In the genomic region with DNA sequence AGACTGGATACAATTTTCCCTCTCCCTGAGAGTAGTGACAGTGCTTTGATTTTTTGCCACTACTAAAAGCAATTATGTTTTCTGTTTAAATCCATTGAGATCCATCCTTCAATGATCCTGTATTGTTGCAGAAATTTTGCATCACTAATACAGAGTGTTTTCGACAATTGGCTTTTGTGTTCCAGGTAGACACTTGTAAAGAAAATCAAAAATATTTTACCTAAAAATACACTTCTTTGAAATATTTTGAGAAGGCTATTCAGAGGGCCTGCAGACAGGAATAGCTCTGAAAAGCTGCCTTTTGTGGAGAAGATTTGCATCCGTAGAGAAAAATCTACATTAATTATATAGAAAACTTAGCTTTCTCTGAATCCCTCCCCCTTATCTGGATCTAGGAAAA, we compare ENCODE assay signal across 2 cellular contexts.
TF ChIP-seq lines count a peak whose summit lies in the region.

No MANE protein-coding gene starts in this region.

TF ChIP-seq in GM23338, 12 proteins besides CTCF, POLR2A, EP300 and RAD21:
- TF ChIP-seq ZNF462 (CRISPR knock-in tag; IDR thresholded peaks at IDR 0.05) (no peak), ZNF331 (CRISPR knock-in tag; IDR thresholded peaks at IDR 0.05; ENCODE audit: low read depth) (no peak), JUNB (IDR thresholded peaks at IDR 0.05; ENCODE audit: unreplicated experiment) (no peak)
- TF ChIP-seq, protein P1, sequence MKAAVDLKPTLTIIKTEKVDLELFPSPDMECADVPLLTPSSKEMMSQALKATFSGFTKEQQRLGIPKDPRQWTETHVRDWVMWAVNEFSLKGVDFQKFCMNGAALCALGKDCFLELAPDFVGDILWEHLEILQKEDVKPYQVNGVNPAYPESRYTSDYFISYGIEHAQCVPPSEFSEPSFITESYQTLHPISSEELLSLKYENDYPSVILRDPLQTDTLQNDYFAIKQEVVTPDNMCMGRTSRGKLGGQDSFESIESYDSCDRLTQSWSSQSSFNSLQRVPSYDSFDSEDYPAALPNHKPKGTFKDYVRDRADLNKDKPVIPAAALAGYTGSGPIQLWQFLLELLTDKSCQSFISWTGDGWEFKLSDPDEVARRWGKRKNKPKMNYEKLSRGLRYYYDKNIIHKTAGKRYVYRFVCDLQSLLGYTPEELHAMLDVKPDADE (IDR thresholded peaks at IDR 0.05): no peak
- TF ChIP-seq, protein P2, sequence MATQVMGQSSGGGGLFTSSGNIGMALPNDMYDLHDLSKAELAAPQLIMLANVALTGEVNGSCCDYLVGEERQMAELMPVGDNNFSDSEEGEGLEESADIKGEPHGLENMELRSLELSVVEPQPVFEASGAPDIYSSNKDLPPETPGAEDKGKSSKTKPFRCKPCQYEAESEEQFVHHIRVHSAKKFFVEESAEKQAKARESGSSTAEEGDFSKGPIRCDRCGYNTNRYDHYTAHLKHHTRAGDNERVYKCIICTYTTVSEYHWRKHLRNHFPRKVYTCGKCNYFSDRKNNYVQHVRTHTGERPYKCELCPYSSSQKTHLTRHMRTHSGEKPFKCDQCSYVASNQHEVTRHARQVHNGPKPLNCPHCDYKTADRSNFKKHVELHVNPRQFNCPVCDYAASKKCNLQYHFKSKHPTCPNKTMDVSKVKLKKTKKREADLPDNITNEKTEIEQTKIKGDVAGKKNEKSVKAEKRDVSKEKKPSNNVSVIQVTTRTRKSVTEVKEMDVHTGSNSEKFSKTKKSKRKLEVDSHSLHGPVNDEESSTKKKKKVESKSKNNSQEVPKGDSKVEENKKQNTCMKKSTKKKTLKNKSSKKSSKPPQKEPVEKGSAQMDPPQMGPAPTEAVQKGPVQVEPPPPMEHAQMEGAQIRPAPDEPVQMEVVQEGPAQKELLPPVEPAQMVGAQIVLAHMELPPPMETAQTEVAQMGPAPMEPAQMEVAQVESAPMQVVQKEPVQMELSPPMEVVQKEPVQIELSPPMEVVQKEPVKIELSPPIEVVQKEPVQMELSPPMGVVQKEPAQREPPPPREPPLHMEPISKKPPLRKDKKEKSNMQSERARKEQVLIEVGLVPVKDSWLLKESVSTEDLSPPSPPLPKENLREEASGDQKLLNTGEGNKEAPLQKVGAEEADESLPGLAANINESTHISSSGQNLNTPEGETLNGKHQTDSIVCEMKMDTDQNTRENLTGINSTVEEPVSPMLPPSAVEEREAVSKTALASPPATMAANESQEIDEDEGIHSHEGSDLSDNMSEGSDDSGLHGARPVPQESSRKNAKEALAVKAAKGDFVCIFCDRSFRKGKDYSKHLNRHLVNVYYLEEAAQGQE (IDR thresholded peaks at IDR 0.05; ENCODE audit: unreplicated experiment): no peak

TF ChIP-seq in H1, 55 proteins besides CTCF, POLR2A, EP300 and RAD21:
- TF ChIP-seq ZNF274 (IDR thresholded peaks at IDR 0.05; ENCODE audit: borderline replicate concordance, extremely low read depth, low read length): no peak
- no peak for TF ChIP-seq EZH2 (IDR thresholded peaks at IDR 0.05; ENCODE audit: low read depth, low read length, severe bottlenecking)
- no peak for TF ChIP-seq HDAC2 (IDR thresholded peaks at IDR 0.05; ENCODE audit: borderline replicate concordance in 1 of 2, low read depth in 2 of 2, low read length in 2 of 2)
